2 cellular contexts compared by ENCODE assay signal in the genomic region with DNA sequence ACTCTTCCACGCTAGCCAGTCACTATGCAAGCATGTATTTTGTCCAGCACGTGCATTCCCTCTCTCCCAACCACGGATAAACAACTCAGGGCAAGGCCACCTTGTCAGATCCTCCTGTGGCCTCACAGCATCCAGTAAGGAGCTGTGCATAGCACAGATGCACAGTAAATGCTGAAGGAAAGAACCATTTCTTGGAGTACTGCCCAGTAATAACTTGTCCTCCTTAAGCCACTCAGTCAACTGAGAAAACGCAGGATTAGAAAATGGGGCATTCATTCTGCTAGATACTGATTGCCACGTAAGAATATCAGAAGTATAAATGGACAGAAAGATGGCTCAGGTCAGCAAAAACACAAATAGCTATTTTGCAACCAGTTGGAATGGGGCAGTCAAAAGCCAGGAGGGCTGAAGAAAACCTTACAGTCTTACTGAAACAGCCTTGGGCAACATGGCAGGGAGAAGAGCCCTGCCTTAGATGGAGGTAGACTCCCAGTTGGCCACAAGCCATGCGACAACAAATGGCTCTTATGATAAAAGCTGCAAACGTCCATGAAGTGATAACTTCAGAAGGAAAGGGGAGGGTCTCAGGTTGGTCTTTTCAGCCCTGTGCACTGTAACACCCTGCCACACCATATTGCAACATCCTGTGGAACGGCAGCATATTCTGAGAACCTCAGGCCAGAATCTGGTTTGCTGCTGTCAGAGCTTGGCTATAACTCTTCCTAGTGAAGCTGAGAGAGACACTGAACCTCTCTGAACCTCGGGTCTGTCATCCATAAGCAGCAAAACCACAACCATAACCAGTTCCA.
TF ChIP-seq lines count a peak whose summit lies in the region.

No MANE protein-coding gene starts in this region.

TF ChIP-seq in IMR-90, 13 proteins besides CTCF, POLR2A, EP300 and RAD21:
- TF ChIP-seq CEBPB (IDR thresholded peaks at IDR 0.05; ENCODE audit: low read depth, low read length): peak; percentile 76
- TF ChIP-seq RFX5 (IDR thresholded peaks at IDR 0.05; ENCODE audit: low read depth, low read length): no peak
- peak; percentile 81; the same call in 1 of the 2 replicates for TF ChIP-seq BHLHE40 (IDR thresholded peaks at IDR 0.05; ENCODE audit: low read depth, low read length)

TF ChIP-seq in SK-N-SH, 30 proteins besides CTCF, POLR2A, EP300 and RAD21:
- TF ChIP-seq SMC3 (IDR thresholded peaks at IDR 0.05; ENCODE audit: low read depth, low read length): no peak
- TF ChIP-seq MEF2A (IDR thresholded peaks at IDR 0.05; ENCODE audit: borderline replicate concordance, low read depth): no peak
- no peak for TF ChIP-seq JUND (IDR thresholded peaks at IDR 0.05)
- no peak for TF ChIP-seq EZH2phosphoT487 (IDR thresholded peaks at IDR 0.05; ENCODE audit: borderline replicate concordance, low read depth)
- TF ChIP-seq MXI1 (IDR thresholded peaks at IDR 0.05; ENCODE audit: low read depth, low read length): no peak
- no peak for TF ChIP-seq GATA2 (CRISPR knock-in tag; IDR thresholded peaks at IDR 0.05)
- TF ChIP-seq, protein P1, sequence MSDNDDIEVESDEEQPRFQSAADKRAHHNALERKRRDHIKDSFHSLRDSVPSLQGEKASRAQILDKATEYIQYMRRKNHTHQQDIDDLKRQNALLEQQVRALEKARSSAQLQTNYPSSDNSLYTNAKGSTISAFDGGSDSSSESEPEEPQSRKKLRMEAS (IDR thresholded peaks at IDR 0.05; ENCODE audit: low read depth): no peak
- no peak for TF ChIP-seq RCOR1 (IDR thresholded peaks at IDR 0.05; ENCODE audit: low read length)
- TF ChIP-seq, protein P2, sequence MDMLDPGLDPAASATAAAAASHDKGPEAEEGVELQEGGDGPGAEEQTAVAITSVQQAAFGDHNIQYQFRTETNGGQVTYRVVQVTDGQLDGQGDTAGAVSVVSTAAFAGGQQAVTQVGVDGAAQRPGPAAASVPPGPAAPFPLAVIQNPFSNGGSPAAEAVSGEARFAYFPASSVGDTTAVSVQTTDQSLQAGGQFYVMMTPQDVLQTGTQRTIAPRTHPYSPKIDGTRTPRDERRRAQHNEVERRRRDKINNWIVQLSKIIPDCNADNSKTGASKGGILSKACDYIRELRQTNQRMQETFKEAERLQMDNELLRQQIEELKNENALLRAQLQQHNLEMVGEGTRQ (IDR thresholded peaks at IDR 0.05; ENCODE audit: borderline replicate concordance, low read depth, low read length): no peak
- no peak for TF ChIP-seq FOXJ3 (CRISPR knock-in tag; IDR thresholded peaks at IDR 0.05)
- TF ChIP-seq, protein P3, sequence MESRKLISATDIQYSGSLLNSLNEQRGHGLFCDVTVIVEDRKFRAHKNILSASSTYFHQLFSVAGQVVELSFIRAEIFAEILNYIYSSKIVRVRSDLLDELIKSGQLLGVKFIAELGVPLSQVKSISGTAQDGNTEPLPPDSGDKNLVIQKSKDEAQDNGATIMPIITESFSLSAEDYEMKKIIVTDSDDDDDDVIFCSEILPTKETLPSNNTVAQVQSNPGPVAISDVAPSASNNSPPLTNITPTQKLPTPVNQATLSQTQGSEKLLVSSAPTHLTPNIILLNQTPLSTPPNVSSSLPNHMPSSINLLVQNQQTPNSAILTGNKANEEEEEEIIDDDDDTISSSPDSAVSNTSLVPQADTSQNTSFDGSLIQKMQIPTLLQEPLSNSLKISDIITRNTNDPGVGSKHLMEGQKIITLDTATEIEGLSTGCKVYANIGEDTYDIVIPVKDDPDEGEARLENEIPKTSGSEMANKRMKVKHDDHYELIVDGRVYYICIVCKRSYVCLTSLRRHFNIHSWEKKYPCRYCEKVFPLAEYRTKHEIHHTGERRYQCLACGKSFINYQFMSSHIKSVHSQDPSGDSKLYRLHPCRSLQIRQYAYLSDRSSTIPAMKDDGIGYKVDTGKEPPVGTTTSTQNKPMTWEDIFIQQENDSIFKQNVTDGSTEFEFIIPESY (IDR thresholded peaks at IDR 0.05; ENCODE audit: borderline replicate concordance, low read depth): no peak
- TF ChIP-seq YY1 (IDR thresholded peaks at IDR 0.05; ENCODE audit: low read depth): no peak
